8 cellular contexts compared by ENCODE assay signal in genomic region chr19:48962029-48962848, GRCh38. TPM values are rescaled to one million over a fixed set of nuclear protein-coding genes. Genes with fewer than 3 reads are reported as not detected.
DNase-seq lines count a peak whose midpoint lies in the region; ATAC-seq and TF ChIP-seq lines count a peak whose summit lies in the region.

No MANE protein-coding gene starts in this region.

- peak overlapping the region; percentile 98 for H3K27ac Mint-ChIP-seq in progenitor cell of endocrine pancreas

- ATAC-seq in GM21723 (IDR thresholded peaks at IDR 0.05; ENCODE audit: unreplicated experiment) (peak; percentile 45), GM19397 (IDR thresholded peaks at IDR 0.05; ENCODE audit: unreplicated experiment) (no peak)

- no peak overlapping the region for H3K4me3 ChIP-seq in NB4 (ENCODE audit: low read depth, low read length)

- no peaks in the 10 kb centered on the region for H3K27me3 Mint-ChIP-seq in progenitor cell of endocrine pancreas

- no peaks in the 10 kb centered on the region for H3K9me3 Mint-ChIP-seq in progenitor cell of endocrine pancreas (ENCODE audit: low read depth)

- TF ChIP-seq CTCF in NB4 (IDR thresholded peaks at IDR 0.05; ENCODE audit: low read depth, low read length) (no peak), progenitor cell of endocrine pancreas (IDR thresholded peaks at IDR 0.05; ENCODE audit: unreplicated experiment) (no peak)

- H3K4me1 Mint-ChIP-seq in progenitor cell of endocrine pancreas (ENCODE audit: low read depth), result peaks cover 44% of the 10 kb centered on the region

- peak; percentile 85 for DNase-seq in COLO668 (lab: John Stamatoyannopoulos, UW; ENCODE audit: unreplicated experiment)
- DNase-seq in NB4 (ENCODE audit: low read depth), result peak; percentile 87
- DNase-seq in activated CD8-positive, alpha-beta memory T cell treated with anti-CD3 and anti-CD28 coated beads, Interleukin-2, amount 50 U/mL, for 4 hours, result peak; percentile 39
- DNase-seq in glomerular visceral epithelial cell (ENCODE audit: extremely low spot score), result peak; percentile 85
- DNase-seq in progenitor cell of endocrine pancreas (ENCODE audit: low spot score, unreplicated experiment), result no peak
- DNase-seq in NCI-H2196 (lab: John Stamatoyannopoulos, UW; ENCODE audit: unreplicated experiment), result no peak

- TF ChIP-seq POLR2A in NB4 (IDR thresholded peaks at IDR 0.05; ENCODE audit: extremely low read depth, insufficient read length), result peak; percentile 38

- H3K4me3 Mint-ChIP-seq in progenitor cell of endocrine pancreas (ENCODE audit: low read depth), result peak overlapping the region; percentile 48

- H3K36me3 Mint-ChIP-seq in progenitor cell of endocrine pancreas (ENCODE audit: insufficient read depth), result peaks cover 23% of the 10 kb centered on the region

RNA-seq across cellular contexts. Expression of gene FTL, which starts 2.9 kb away (rescaled TPM):
- total RNA-seq in progenitor cell of endocrine pancreas, result 2,544 and 2,716 TPM in 2 replicates

RNA-seq across cellular contexts. Expression of gene BAX, which starts 7.6 kb away (rescaled TPM):
- 141 and 153 TPM in 2 replicates for total RNA-seq in progenitor cell of endocrine pancreas

RNA-seq across cellular contexts. Expression of gene DHDH, which starts 28.7 kb away (rescaled TPM):
- total RNA-seq in progenitor cell of endocrine pancreas, result 1.1 and 1.8 TPM in 2 replicates

RNA-seq across cellular contexts. Expression of gene GYS1, which starts 30.9 kb away (rescaled TPM):
- 57.4 and 65.8 TPM in 2 replicates for total RNA-seq in progenitor cell of endocrine pancreas

RNA-seq across cellular contexts. Expression of gene RUVBL2, which starts 31.4 kb away (rescaled TPM):
- total RNA-seq in progenitor cell of endocrine pancreas, result 81.5 and 83.0 TPM in 2 replicates

Comparison
In these comparisons a context has a peak if more than half of its experiments do, and no peak if none do; other contexts are left out.
1. DNase-seq: peak in COLO668 (single experiment), NB4 (single experiment), activated CD8-positive, alpha-beta memory T cell treated with anti-CD3 and anti-CD28 coated beads, Interleukin-2, amount 50 U/mL, for 4 hours (single experiment) and glomerular visceral epithelial cell (single experiment); none in progenitor cell of endocrine pancreas (single experiment) and NCI-H2196 (single experiment).